Comparison of ENCODE assay signal across 8 cellular contexts in the genomic region with DNA sequence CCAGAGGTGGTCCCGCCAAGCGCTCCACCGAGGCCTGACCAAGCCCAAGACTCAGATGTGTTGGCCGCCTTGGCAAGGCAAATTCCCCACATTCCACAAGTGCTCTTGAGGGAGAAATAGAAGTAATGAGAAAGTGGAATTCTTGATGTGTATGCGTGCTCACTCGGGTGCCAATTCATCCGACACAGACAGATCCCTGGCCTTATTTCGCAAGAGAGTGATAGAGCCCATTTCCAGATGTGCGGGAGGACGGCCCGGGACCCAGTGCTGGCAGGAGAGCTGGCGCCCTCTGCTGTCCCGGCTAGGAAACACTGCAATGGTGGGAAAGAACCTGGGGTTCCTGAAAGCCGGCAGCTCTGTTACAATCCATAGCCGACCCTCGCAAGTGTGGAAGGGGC.
DNase-seq lines count a peak whose midpoint lies in the region; TF ChIP-seq lines count a peak whose summit lies in the region.

No MANE protein-coding gene starts in this region.

- H3K4me2 ChIP-seq in fibroblast of lung (ENCODE audit: extremely low read depth, insufficient read depth, low read length), result peak overlapping the region; percentile 79

- H3K27me3 ChIP-seq in fibroblast of lung (ENCODE audit: control insufficient read depth, insufficient read depth, low read length), result no peaks in the 10 kb centered on the region

- no peak overlapping the region for H3K27ac Mint-ChIP-seq in nephron progenitor cell

- H4K20me1 ChIP-seq in fibroblast of lung (ENCODE audit: control insufficient read depth, extremely low read depth, insufficient read depth, low read length), result no peaks in the 10 kb centered on the region

- peaks cover 7% of the 10 kb centered on the region for H3K36me3 Mint-ChIP-seq in nephron progenitor cell (ENCODE audit: low read depth)

- no peaks in the 10 kb centered on the region for H3K9me3 ChIP-seq in fibroblast of lung (ENCODE audit: control insufficient read depth, insufficient read depth, low read depth, low read length)

- peak overlapping the region in 2 of 4 experiments; percentile 10 to 32 for H3K4me3 ChIP-seq in fibroblast of lung (replicated peaks in 1 of 4; ENCODE audit: control extremely low read depth in 1 of 4, insufficient read depth in 1 of 4, low read depth in 3 of 4, low read length in 4 of 4)

- no peaks in the 10 kb centered on the region for H3K36me3 ChIP-seq in fibroblast of lung (ENCODE audit: control insufficient read depth, insufficient read depth, low read length)

- H3K9ac ChIP-seq in fibroblast of lung (ENCODE audit: insufficient read depth, low read length), result peak overlapping the region; percentile 55

- DNase-seq in D341Med (ENCODE audit: low spot score) (peak; percentile 89), HPDE6-E6E7 (ENCODE audit: extremely low spot score) (peak; percentile 79), fibroblast of lung (ENCODE audit: low read depth in 2 of 2) (peak; percentile 95 to 96), nephron progenitor cell (peak; percentile 86), mesenteric fat pad (ENCODE audit: low spot score) (no peak)
- DNase-seq in activated T-cell treated with anti-CD3 and anti-CD28 coated beads, Interleukin-2, amount 50 U/mL, for 1 hour, result peak; percentile 77
- peak; percentile 43 for DNase-seq in stimulated activated naive CD4-positive, alpha-beta T cell treated with Interleukin-2 at 50 U/mL for 16 hours (lab: John Stamatoyannopoulos, UW)

- no peak overlapping the region for H3K4me3 Mint-ChIP-seq in nephron progenitor cell

- H3K27me3 Mint-ChIP-seq in nephron progenitor cell (ENCODE audit: low read depth, poor library complexity), result peaks cover 14% of the 10 kb centered on the region

- H3K4me1 Mint-ChIP-seq in nephron progenitor cell, result peaks cover 44% of the 10 kb centered on the region

- H3K9me3 Mint-ChIP-seq in nephron progenitor cell, result no peaks in the 10 kb centered on the region

- TF ChIP-seq CTCF in fibroblast of lung (conservative IDR thresholded peaks at IDR 0.05 in 1 of 2, IDR thresholded peaks at IDR 0.05 in 1 of 2; ENCODE audit: low read depth in 1 of 2, low read length in 2 of 2), result peak; percentile 95 to 96
- peak; percentile 85 for TF ChIP-seq CTCF in nephron progenitor cell (IDR thresholded peaks at IDR 0.05)

- peak overlapping the region; percentile 77 for H3K27ac ChIP-seq in fibroblast of lung (ENCODE audit: insufficient read depth, low read length)

- H2AFZ ChIP-seq in fibroblast of lung (ENCODE audit: low read length), result peak overlapping the region; percentile 52

- H3K79me2 ChIP-seq in fibroblast of lung (ENCODE audit: control insufficient read depth, insufficient read depth, low read length), result no peaks in the 10 kb centered on the region

- peaks cover 31% of the 10 kb centered on the region for H3K4me1 ChIP-seq in fibroblast of lung (ENCODE audit: control insufficient read depth, extremely low read depth, insufficient read depth, low read length)

TF ChIP-seq in PFSK-1, 5 proteins besides CTCF, POLR2A, EP300 and RAD21:
- no peak for TF ChIP-seq POLR2AphosphoS5 (IDR thresholded peaks at IDR 0.05; ENCODE audit: low read depth, low read length)
- TF ChIP-seq FOXP2 (optimal IDR thresholded peaks at IDR 0.05; ENCODE audit: borderline replicate concordance, extremely low read depth, extremely low read length, insufficient read depth), result peak; percentile 72
- 0 out of 2 replicates have a peak, but pooled peaks have one; percentile 34 for TF ChIP-seq SIN3A (IDR thresholded peaks at IDR 0.05; ENCODE audit: borderline replicate concordance, insufficient read depth, low read length)
